Comparison of ENCODE assay signal across 17 cellular contexts in genomic region chr9:133699546-133699945, GRCh38. TPM values are rescaled to one million over a fixed set of nuclear protein-coding genes. Genes with fewer than 3 reads are reported as not detected.
"Had no signal": no experiment of that assay in that cellular context is flagged by ENCODE, and none has a peak within 500 bp of the region (broad histone marks: within the 10 kb centered on the region; RNA-seq: fewer than 3 reads in every experiment).

No MANE protein-coding gene starts in this region.

- H3K27ac Mint-ChIP-seq: endodermal cell, naive B cell had no signal

- H3K4me3 Mint-ChIP-seq: endodermal cell, naive B cell, neural crest cell had no signal

- H3K4me1 ChIP-seq: foreskin keratinocyte had no signal

- H3K9me3 Mint-ChIP-seq: endodermal cell, neural crest cell had no signal

- ATAC-seq: foreskin keratinocyte, left colon had no signal

- DNase-seq: effector CD4-positive, alpha-beta T cell; endodermal cell; erythroblast; foreskin keratinocyte; hippocampal formation; left colon; mesendoderm; naive B cell; small intestine; stimulated activated CD4-positive, alpha-beta T cell treated with anti-CD3 and anti-CD28 coated beads, Interleukin-12 subunit alpha, Interleukin-12 subunit beta, amount 100 ng/mL, for 4 hours; stomach; substantia nigra; trophoblast cell had no signal

- H3K36me3 Mint-ChIP-seq: naive B cell had no signal

- H3K9me3 ChIP-seq: right atrium auricular region, stomach, thoracic aorta had no signal

- H3K27me3 ChIP-seq: right atrium auricular region had no signal

- H3K4me3 ChIP-seq: coronary artery, right atrium auricular region, stomach, thoracic aorta had no signal

- H3K27ac ChIP-seq: coronary artery, foreskin keratinocyte, right atrium auricular region, stomach, thoracic aorta had no signal

- H3K36me3 ChIP-seq: right atrium auricular region, thoracic aorta had no signal

- H3K4me1 Mint-ChIP-seq: neural crest cell had no signal

RNA-seq across cellular contexts. Expression of gene SARDH, which starts 38.6 kb away (rescaled TPM):
- total RNA-seq: foreskin keratinocyte had no signal
